In the genomic region with DNA sequence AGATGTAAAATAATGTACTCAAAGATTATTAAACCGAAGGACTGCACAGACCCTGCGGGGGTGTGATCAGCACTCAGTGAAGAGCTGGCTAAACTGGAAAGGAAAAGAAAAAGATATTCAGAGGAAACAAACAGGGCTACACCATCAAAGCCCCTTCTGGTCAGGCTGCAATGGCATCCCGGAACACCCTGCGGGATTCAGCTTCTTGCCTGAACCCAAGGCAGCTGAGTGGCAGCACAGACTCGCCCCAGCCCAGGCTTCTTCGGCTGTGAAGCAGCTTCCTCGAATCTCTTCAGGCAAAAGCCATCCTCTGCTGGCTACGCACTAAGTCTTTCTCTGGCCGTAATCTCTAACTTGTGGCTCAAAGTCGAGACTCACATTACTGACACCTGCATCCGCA, we compare ENCODE assay signal across 24 cellular contexts.
"Had no signal": no experiment of that assay in that cellular context is flagged by ENCODE, and none has a peak within 500 bp of the region (broad histone marks: within the 10 kb centered on the region; RNA-seq: fewer than 3 reads in every experiment).

No MANE protein-coding gene starts in this region.

- H3K27ac ChIP-seq: SJSA1, SK-N-MC had no signal

- H3K4me1 ChIP-seq: SJSA1 had no signal

- H3K9me3 ChIP-seq: MG63 had no signal

- H3K36me3 ChIP-seq: MG63, SJSA1 had no signal

- ATAC-seq: HepG2 had no signal

- DNase-seq: IMR-90, Karpas-422, KG1, MG63, NCI-H1092, NCI-H1105 treated with DMSO at 0.1 percent for 48 hours, NCI-H1417 treated with DMSO at 0.1 percent for 48 hours, NCI-H146, NCI-H1694 treated with DMSO at 0.1 percent for 48 hours, NCI-H1930, NCI-H2081 treated with DMSO at 0.1 percent for 48 hours, NCI-H2171, NCI-H226, NCI-H446, NCI-H510A, NCI-H524 treated with DMSO at 0.1 percent for 48 hours, NCI-H69, NCI-H774, Right ventricle myocardium superior, RPMI8226, SIG-M5 had no signal

- H3K4me3 ChIP-seq: MG63, SJSA1, SK-N-MC had no signal
